ENCODE assay signal across 24 cellular contexts in genomic region chr19:7811989-7812388, GRCh38. TPM values are rescaled to one million over a fixed set of nuclear protein-coding genes. Genes with fewer than 3 reads are reported as not detected.
"Had no signal": no experiment of that assay in that cellular context is flagged by ENCODE, and none has a peak within 500 bp of the region (broad histone marks: within the 10 kb centered on the region; RNA-seq: fewer than 3 reads in every experiment).

No MANE protein-coding gene starts in this region.

- ATAC-seq: HepG2, K562 had no signal

- H3K4me3 Mint-ChIP-seq: IgD-negative memory B cell had no signal

- H3K9me3 ChIP-seq: SK-N-SH had no signal

- H3K4me2 ChIP-seq: KMS-11, SK-N-SH had no signal

- H3K27ac ChIP-seq: KMS-11 had no signal

- FAIRE-seq: HepG2, K562, RCC 7860 had no signal

- H3K27me3 Mint-ChIP-seq: IgD-negative memory B cell had no signal

- DNase-seq: Kasumi-1, MM.1S, NCI-H1092 treated with DMSO at 0.1 percent for 48 hours, NCI-H1436, NCI-H1694 treated with DMSO at 0.1 percent for 48 hours, NCI-H1930, NCI-H2081, NCI-H2107, NCI-H2227 treated with DMSO at 0.1 percent for 48 hours, NCI-H524, NCI-H69, NCI-H774, RPMI8226, SHP77, SK-N-SH, SW 1271 had no signal

- H3K9ac ChIP-seq: KMS-11, SK-N-SH had no signal

- H3K4me3 ChIP-seq: K562 had no signal

RNA-seq across cellular contexts. Expression of gene CLEC4M, which starts 48.9 kb away (rescaled TPM):
- total RNA-seq: HepG2, HT1080, K562, M059J, SK-MEL-5 had no signal
- polyA plus RNA-seq: HepG2, IgD-negative memory B cell, SK-N-SH had no signal
